In the genomic region with DNA sequence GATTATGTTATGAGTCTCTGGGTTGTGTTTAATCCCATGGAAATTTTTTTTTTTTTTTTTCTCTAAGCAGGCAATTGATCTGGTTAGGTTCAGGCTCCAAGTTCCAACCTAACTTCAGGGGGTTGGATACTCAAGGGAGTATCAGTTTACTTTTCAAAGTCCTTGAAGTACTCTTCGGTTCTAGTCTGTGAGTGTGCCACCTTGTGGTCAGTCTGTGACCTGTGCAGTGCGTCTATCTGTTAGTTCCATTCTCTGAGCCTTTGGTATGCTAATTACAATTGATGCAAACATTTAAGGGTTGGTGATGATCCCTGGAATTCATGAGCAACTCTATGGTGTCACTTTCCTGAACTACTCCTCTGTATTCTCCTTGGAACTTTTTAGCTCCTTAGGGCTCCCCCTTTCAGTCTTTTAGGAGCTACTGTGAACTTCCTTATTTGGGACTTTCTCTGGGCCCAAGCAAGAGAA, we compare ENCODE assay signal across 9 cellular contexts.
DNase-seq lines count a peak whose midpoint lies in the region; ATAC-seq and TF ChIP-seq lines count a peak whose summit lies in the region.
"Had no signal": no experiment of that assay in that cellular context is flagged by ENCODE, and none has a peak within 500 bp of the region (broad histone marks: within the 10 kb centered on the region; RNA-seq: fewer than 3 reads in every experiment).

No MANE protein-coding gene starts in this region.

- intact Hi-C loops in spleen (cut with DNase I; ENCODE audit: low total_unique reads), result no loop called here

- H3K27me3 ChIP-seq in H7 (ENCODE audit: control insufficient read depth, insufficient read depth, low read length), result no peaks in the 10 kb centered on the region
- no peaks in the 10 kb centered on the region for H3K27me3 ChIP-seq in spleen (replicated peaks in 1 of 7)

- H3K36me3 ChIP-seq in H7 (replicated peaks; ENCODE audit: control insufficient read depth, insufficient read depth, low read length), result no peaks in the 10 kb centered on the region
- H3K36me3 ChIP-seq in spleen, result no peaks in the 10 kb centered on the region

- H3K4me3 ChIP-seq in H7 (ENCODE audit: insufficient read depth, low read depth, low read length) (no peak overlapping the region), fibroblast of mammary gland (ENCODE audit: control insufficient read depth, low read depth, low read length) (no peak overlapping the region), spleen (no peak overlapping the region)

- TF ChIP-seq CTCF in fibroblast of mammary gland (conservative IDR thresholded peaks at IDR 0.05; ENCODE audit: control insufficient read depth, insufficient read depth, low read depth, low read length) (peak; percentile 75), spleen (IDR thresholded peaks at IDR 0.05 in 8 of 11, conservative IDR thresholded peaks at IDR 0.05 in 3 of 11) (peak in 9 of 11 experiments; percentile 17 to 62 (median 39))

- no peak for ATAC-seq in HG03045 (IDR thresholded peaks at IDR 0.05; ENCODE audit: unreplicated experiment)

- DNase-seq in ELR (ENCODE audit: low read depth), result peak; percentile 52
- DNase-seq in H7, result peak; percentile 55
- DNase-seq in OCI-M1 (lab: John Stamatoyannopoulos, UW), result peak; percentile 55
- peak; percentile 72 for DNase-seq in fibroblast of mammary gland (ENCODE audit: low read depth)
- no peak for DNase-seq in spleen
- DNase-seq in dedifferentiated amniotic fluid mesenchymal stem cell (ENCODE audit: extremely low spot score), result no peak
- DNase-seq in NK-92 treated with Interleukin-12 subunit alpha and Interleukin-12 subunit beta, amount 100 ng/mL, for 24 hours (lab: John Stamatoyannopoulos, UW), result no peak
- DNase-seq: natural killer cell had no signal

- WGBS in spleen, 5 donors, result 46 to 60% (median 55%) methylated on average over 2 of the region's 2 CpGs

- no peak for TF ChIP-seq POLR2A in spleen (IDR thresholded peaks at IDR 0.05)

- no peaks in the 10 kb centered on the region for H3K4me1 ChIP-seq in spleen

- H3K9me3 ChIP-seq in spleen, result peaks cover 0 to 15% (median 9%) of the 10 kb centered on the region in 8 donors

- H3K27ac ChIP-seq in spleen, result no peak overlapping the region

Comparison
In these comparisons a context has a peak if more than half of its experiments do, and no peak if none do; other contexts are left out.
1. DNase-seq: peak in ELR (single experiment), H7 (single experiment), OCI-M1 (single experiment) and fibroblast of mammary gland (single experiment); none in spleen (single experiment), dedifferentiated amniotic fluid mesenchymal stem cell (single experiment) and NK-92 treated with Interleukin-12 subunit alpha and Interleukin-12 subunit beta, amount 100 ng/mL, for 24 hours (single experiment).